26 cellular contexts compared by ENCODE assay signal in genomic region chrX:132610536-132610935, GRCh38.
"Had no signal": no experiment of that assay in that cellular context is flagged by ENCODE, and none has a peak within 500 bp of the region (broad histone marks: within the 10 kb centered on the region; RNA-seq: fewer than 3 reads in every experiment).

No MANE protein-coding gene starts in this region.

- H3K36me3 Mint-ChIP-seq: naive thymus-derived CD4-positive, alpha-beta T cell had no signal

- FAIRE-seq: colon, endometrium, keratinocyte had no signal

- H3K27ac Mint-ChIP-seq: naive thymus-derived CD4-positive, alpha-beta T cell had no signal

- H3K9me3 Mint-ChIP-seq: naive thymus-derived CD4-positive, alpha-beta T cell had no signal

- H3K36me3 ChIP-seq: esophagus squamous epithelium, gastrocnemius medialis, heart right ventricle, left lung, lower lobe of right lung had no signal

- H3K9me3 ChIP-seq: esophagus squamous epithelium, gastrocnemius medialis, heart right ventricle, left lung, lower lobe of right lung had no signal

- H3K4me3 Mint-ChIP-seq: naive thymus-derived CD4-positive, alpha-beta T cell had no signal

- DNase-seq: dermis blood vessel endothelial cell; dorsolateral prefrontal cortex; effector CD4-positive, alpha-beta T cell; effector memory CD4-positive, alpha-beta T cell; erythroblast; esophagus squamous epithelium; foreskin fibroblast; foreskin melanocyte; gastrocnemius medialis; glutamatergic neuron; head of caudate nucleus; heart right ventricle; hippocampal formation; left cardiac atrium; left lung; left ventricle myocardium superior; lower lobe of right lung; mesendoderm; midbrain; naive thymus-derived CD4-positive, alpha-beta T cell had no signal

- H3K27me3 Mint-ChIP-seq: naive thymus-derived CD4-positive, alpha-beta T cell had no signal

- ATAC-seq: esophagus mucosa; gastrocnemius medialis; heart right ventricle; left cardiac atrium; left lung; left ventricle myocardium superior; lower lobe of right lung; naive thymus-derived CD4-positive, alpha-beta T cell had no signal

- H3K4me3 ChIP-seq: coronary artery, dorsolateral prefrontal cortex, esophagus squamous epithelium, gastrocnemius medialis, heart right ventricle, left lung, lower lobe of right lung had no signal

- H3K4me1 ChIP-seq: esophagus squamous epithelium, gastrocnemius medialis, heart right ventricle, left lung, lower lobe of right lung had no signal

- H3K27ac ChIP-seq: coronary artery, dorsolateral prefrontal cortex, epithelial cell of prostate, esophagus squamous epithelium, gastrocnemius medialis, heart right ventricle, left lung, lower lobe of right lung had no signal
